Comparison of ENCODE assay signal across 21 cellular contexts in the genomic region with DNA sequence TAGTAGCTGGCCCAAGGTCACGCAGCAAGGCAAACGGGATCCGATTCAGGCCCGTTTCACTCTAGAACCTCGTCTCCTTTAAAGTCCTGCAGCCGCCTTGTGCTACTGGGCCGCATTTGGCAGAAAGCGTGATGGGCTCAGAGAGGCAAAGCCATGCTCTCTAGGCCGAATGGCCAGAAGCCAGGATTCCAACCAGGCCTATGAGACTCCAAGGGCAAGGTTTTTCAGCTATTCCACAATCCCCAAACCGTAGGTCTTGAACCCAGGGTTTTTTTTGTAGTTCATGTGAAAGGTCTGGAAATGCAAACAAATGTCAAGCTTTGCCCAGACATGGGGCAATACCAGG.
"Had no signal": no experiment of that assay in that cellular context is flagged by ENCODE, and none has a peak within 500 bp of the region (broad histone marks: within the 10 kb centered on the region; RNA-seq: fewer than 3 reads in every experiment).

No MANE protein-coding gene starts in this region.

- DNase-seq: activated CD4-positive, alpha-beta memory T cell treated with anti-CD3 and anti-CD28 coated beads for 36 hours; activated CD4-positive, alpha-beta T cell treated with anti-CD3 and anti-CD28 coated beads, Interleukin-2, amount 10 ng/mL, durations not matched to agents 7 days and 5 days; activated CD4-positive, CD25-positive, alpha-beta regulatory T cell; activated CD8-positive, alpha-beta memory T cell treated with anti-CD3 and anti-CD28 coated beads for 24 hours; activated gamma-delta T cell; activated naive CD4-positive, alpha-beta T cell treated with anti-CD3 and anti-CD28 coated beads for 36 hours; activated T-cell treated with anti-CD3 and anti-CD28 coated beads, Interleukin-2, amount 50 U/mL, for 48 hours; Kasumi-1; KBM-7; NCI-H1105 treated with DMSO at 0.1 percent for 48 hours; NCI-H1436 treated with DMSO at 0.1 percent for 48 hours; NCI-H1930; NCI-H2171; NCI-H226; NCI-H510A; NCI-H526 treated with DMSO at 0.1 percent for 48 hours; NCI-H82; SK-N-SH; T-helper 1 cell had no signal

- ATAC-seq: activated T-helper 17 cell treated with anti-CD3 and anti-CD28 coated beads, Interleukin-2, amount 50 U/mL, for 72 hours had no signal

- H3K9me3 ChIP-seq: SK-N-SH had no signal

- H3K27ac ChIP-seq: VCaP had no signal
